In the genomic region with DNA sequence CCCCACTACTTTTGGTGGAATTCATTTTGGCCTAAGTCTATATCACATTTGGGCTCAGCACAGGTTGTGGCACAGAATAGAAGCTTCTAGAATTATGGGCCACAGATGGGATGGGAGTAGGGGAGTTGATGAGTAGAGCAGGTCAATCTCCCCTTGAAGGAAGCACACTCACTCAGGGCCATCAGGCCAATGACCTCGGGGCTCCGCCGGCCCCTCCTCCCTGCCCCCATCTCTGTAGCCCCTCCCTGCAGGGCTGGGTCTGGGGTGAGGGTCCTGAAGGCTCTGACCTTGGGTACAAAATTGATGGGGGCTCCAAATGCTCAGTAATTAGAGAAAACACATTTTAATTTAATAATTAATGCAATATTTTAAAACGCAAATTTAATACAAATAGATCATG, we compare ENCODE assay signal across 8 cellular contexts. TPM values are rescaled to one million over a fixed set of nuclear protein-coding genes. Genes with fewer than 3 reads are reported as not detected.
"Had no signal": no experiment of that assay in that cellular context is flagged by ENCODE, and none has a peak within 500 bp of the region (broad histone marks: within the 10 kb centered on the region; RNA-seq: fewer than 3 reads in every experiment).

No MANE protein-coding gene starts in this region.

RNA-seq across cellular contexts. Expression of a gene that starts 3.3 kb away (rescaled TPM):
- total RNA-seq: OCI-LY7, PC-3, PC-9, RPMI7951, SJCRH30, SJSA1, SK-MEL-5 had no signal
- polyA plus RNA-seq: SK-N-SH had no signal

RNA-seq across cellular contexts. Expression of a gene that starts 21.5 kb away (rescaled TPM):
- polyA plus RNA-seq: SK-N-SH had no signal
